ENCODE assay signal across 8 cellular contexts in the genomic region with DNA sequence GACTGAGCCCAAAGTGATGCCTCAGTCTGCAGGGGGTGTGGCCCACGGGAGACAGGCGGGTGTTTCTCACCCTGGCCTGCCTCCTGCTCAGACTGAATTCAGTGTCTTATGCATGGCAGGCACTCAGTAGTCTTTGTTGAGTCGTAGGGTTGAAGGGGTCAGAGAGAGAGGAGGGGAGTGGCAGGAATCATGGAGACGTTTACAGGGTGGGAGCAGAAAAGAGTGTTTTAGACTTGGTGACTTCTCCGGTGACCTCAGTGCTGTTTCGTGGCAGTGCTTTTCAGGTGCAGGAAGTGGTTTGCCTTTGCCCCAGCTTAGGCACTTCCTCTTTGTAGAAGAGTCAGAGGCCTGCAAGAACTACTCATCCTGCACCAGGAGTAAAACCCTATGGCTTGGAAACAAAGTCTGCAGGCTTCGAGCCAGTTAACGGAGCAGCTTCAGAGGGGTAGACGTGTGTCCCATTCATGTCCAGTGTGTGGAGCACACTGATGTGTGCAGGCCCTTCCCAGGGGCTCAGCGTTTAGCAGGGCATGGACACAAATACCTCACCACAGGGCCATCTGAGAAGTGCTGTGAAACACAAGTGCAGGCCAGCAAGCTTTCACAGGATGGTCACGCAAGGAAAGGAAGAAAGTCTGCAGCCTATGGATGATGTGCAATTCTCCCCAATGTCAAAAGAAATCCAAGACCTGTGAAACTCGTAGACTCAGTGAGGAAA. TPM values are rescaled to one million over a fixed set of nuclear protein-coding genes. Genes with fewer than 3 reads are reported as not detected.
DNase-seq lines count a peak whose midpoint lies in the region; ATAC-seq and TF ChIP-seq lines count a peak whose summit lies in the region.

No MANE protein-coding gene starts in this region.

- no peaks in the 10 kb centered on the region for H3K9me3 ChIP-seq in upper lobe of right lung
- no peaks in the 10 kb centered on the region for H3K9me3 ChIP-seq in ovary

- TF ChIP-seq CTCF in upper lobe of right lung (IDR thresholded peaks at IDR 0.05) (no peak), ovary (IDR thresholded peaks at IDR 0.05) (no peak)

- peaks cover 21% of the 10 kb centered on the region for H3K4me1 ChIP-seq in upper lobe of right lung
- H3K4me1 ChIP-seq in ovary (ENCODE audit: insufficient read depth): no peaks in the 10 kb centered on the region

- ATAC-seq in GM21526 (IDR thresholded peaks at IDR 0.05; ENCODE audit: low FRiP score, unreplicated experiment) (peak; percentile 87), left colon (peak; percentile 61), upper lobe of right lung (peak; percentile 83)

- H3K27ac ChIP-seq in upper lobe of right lung (peak overlapping the region; percentile 12), ovary (no peak overlapping the region)

- H3K27me3 ChIP-seq in upper lobe of right lung: no peaks in the 10 kb centered on the region
- no peaks in the 10 kb centered on the region for H3K27me3 ChIP-seq in ovary

- no peak for TF ChIP-seq POLR2A in ovary (IDR thresholded peaks at IDR 0.05)

- DNase-seq in GDM1 (lab: John Stamatoyannopoulos, UW) (peak; percentile 85), KG1 (lab: John Stamatoyannopoulos, UW) (peak; percentile 84), left colon (peak; percentile 42 to 68), upper lobe of right lung (no peak), iPS-NIHi7 (ENCODE audit: extremely low spot score) (no peak), ovary (no peak)
- peak; percentile 65 to 74 for DNase-seq in activated CD4-positive, alpha-beta T cell treated with anti-CD3 and anti-CD28 coated beads, Interleukin-2, amount 50 U/mL, for 48 hours

- TF ChIP-seq EP300 in ovary (IDR thresholded peaks at IDR 0.05): no peak

- WGBS in ovary, 3 donors: 77 to 79% (median 79%) methylated on average over 12 of the region's 12 CpGs

- H3K4me3 ChIP-seq in upper lobe of right lung (no peak overlapping the region), ovary (no peak overlapping the region)

- H3K36me3 ChIP-seq in upper lobe of right lung (no peaks in the 10 kb centered on the region), ovary (no peaks in the 10 kb centered on the region)

- intact Hi-C loops in left colon (cut with DNase I, micrococcal nuclease): loop anchor here in 1 of 2 donors (10.0 kb wide), 1 partner anchor 88 kb away; no protein-coding TSS in a partner anchor
- intact Hi-C loops in upper lobe of right lung (cut with DNase I): no loop called here
- intact Hi-C loops in ovary (cut with DNase I): no loop called here

RNA-seq across cellular contexts. Expression of a gene that starts 24.5 kb away (rescaled TPM):
- total RNA-seq in left colon (10 to 100 TPM; 18.9 to 21.2 TPM), upper lobe of right lung (46.2 TPM), ovary (10 to 100 TPM; 11.1 to 27.2 (median 17.9) TPM)
- 10 to 100 TPM in 1 of 2 donors, 1 to 10 TPM in 1; 6.0 to 10.4 TPM for polyA plus RNA-seq in ovary

Comparison
In these comparisons a context has a peak if more than half of its experiments do, and no peak if none do; other contexts are left out.
1. DNase-seq: peak in GDM1 (single experiment), KG1 (single experiment), activated CD4-positive, alpha-beta T cell treated with anti-CD3 and anti-CD28 coated beads, Interleukin-2, amount 50 U/mL, for 48 hours (2 of 2) and left colon (2 of 2); none in upper lobe of right lung (single experiment), iPS-NIHi7 (single experiment) and ovary (0 of 5).
2. Peak in every context shown above with its lines, with median percentiles within 50 percentile points of each other: ATAC-seq.